ENCODE assay signal across 23 cellular contexts in genomic region chr11:106608677-106609076, GRCh38.
A peak's percentile ranks its signal among the peaks of the same experiment; 100 is the strongest.
DNase-seq lines count a peak whose midpoint lies in the region; ATAC-seq and TF ChIP-seq lines count a peak whose summit lies in the region.
"Had no signal": no experiment of that assay in that cellular context is flagged by ENCODE, and none has a peak within 500 bp of the region (broad histone marks: within the 10 kb centered on the region; RNA-seq: fewer than 3 reads in every experiment).

No MANE protein-coding gene starts in this region.

- ATAC-seq in HG02938 (IDR thresholded peaks at IDR 0.05; ENCODE audit: unreplicated experiment) (no peak), GM18520 (IDR thresholded peaks at IDR 0.05; ENCODE audit: unreplicated experiment) (no peak)
- ATAC-seq: HCT116, Right ventricle myocardium inferior had no signal

- DNase-seq in DMS53 (lab: John Stamatoyannopoulos, UW) (peak; percentile 8), DMS53 treated with DMSO at 0.1 percent for 48 hours (lab: John Stamatoyannopoulos, UW; ENCODE audit: unreplicated experiment) (no peak), amniotic epithelial cell (ENCODE audit: low read depth) (peak; percentile 49), fibroblast of pulmonary artery (ENCODE audit: low read depth) (peak; percentile 31), AML-193 (lab: John Stamatoyannopoulos, UW) (no peak), NCI-H2227 (lab: John Stamatoyannopoulos, UW; ENCODE audit: unreplicated experiment) (no peak)
- DNase-seq: activated CD4-positive, alpha-beta T cell treated with anti-CD3 and anti-CD28 coated beads, Interleukin-2, amount 10 ng/mL, durations not matched to agents 7 days and 5 days; activated CD8-positive, alpha-beta memory T cell treated with anti-CD3 and anti-CD28 coated beads, Interleukin-2, amount 50 U/mL, for 4 hours; central memory CD4-positive, alpha-beta T cell; esophagus squamous epithelium; hypothalamus; KBM-7; kidney; NCI-H2029 treated with DMSO at 0.1 percent for 48 hours; NCI-H510A; posterior cingulate gyrus; small intestine; stimulated activated CD4-positive, alpha-beta T cell treated with anti-CD3 and anti-CD28 coated beads, Interleukin-2, amount 100 ng/mL, for 48 hours; transverse colon had no signal

- no peak overlapping the region for H3K4me3 ChIP-seq in fibroblast of pulmonary artery (replicated peaks; ENCODE audit: low read depth, low read length)
- H3K4me3 ChIP-seq: esophagus squamous epithelium, transverse colon had no signal

- no peak for TF ChIP-seq CTCF in fibroblast of pulmonary artery (IDR thresholded peaks at IDR 0.05; ENCODE audit: low read length, missing control alignments)

Comparison
In these comparisons a context has a peak if more than half of its experiments do, and no peak if none do; other contexts are left out.
1. DNase-seq: peak in DMS53 (single experiment), amniotic epithelial cell (single experiment) and fibroblast of pulmonary artery (single experiment); none in DMS53 treated with DMSO at 0.1 percent for 48 hours (single experiment), AML-193 (0 of 2) and NCI-H2227 (single experiment).